Comparison of ENCODE assay signal across 24 cellular contexts in the genomic region with DNA sequence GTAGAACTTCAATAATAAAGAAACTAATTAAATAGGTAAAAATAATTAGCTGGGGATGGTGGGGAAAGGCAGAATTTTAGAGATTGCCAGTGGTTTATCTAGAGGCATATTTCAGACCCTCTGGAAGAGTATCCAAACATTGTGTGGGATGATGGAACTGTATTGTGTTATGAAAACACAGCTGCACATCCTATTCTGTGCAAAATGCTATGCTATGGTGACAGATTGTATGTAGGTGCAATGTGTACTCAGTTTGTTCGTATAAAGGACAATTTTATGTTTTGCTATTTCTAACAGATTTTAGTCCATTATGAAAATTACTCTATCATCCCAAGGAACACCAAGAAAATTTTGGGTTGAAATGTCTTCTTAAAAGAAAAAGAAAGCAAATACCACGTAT.
"Had no signal": no experiment of that assay in that cellular context is flagged by ENCODE, and none has a peak within 500 bp of the region (broad histone marks: within the 10 kb centered on the region; RNA-seq: fewer than 3 reads in every experiment).

No MANE protein-coding gene starts in this region.

- H3K4me1 ChIP-seq: stomach, suprapubic skin, testis, thyroid gland, tibial artery, tibial nerve, transverse colon, upper lobe of left lung, upper lobe of right lung, uterus, vagina had no signal

- H3K27ac ChIP-seq: stomach, suprapubic skin, testis, thoracic aorta, thyroid gland, tibial artery, tibial nerve, transverse colon, upper lobe of left lung, upper lobe of right lung, uterus, vagina had no signal

- H3K4me3 ChIP-seq: stomach, suprapubic skin, testis, thoracic aorta, thyroid gland, tibial artery, tibial nerve, transverse colon, upper lobe of left lung, upper lobe of right lung, uterus, vagina had no signal

- H3K9me3 ChIP-seq: stomach, suprapubic skin, testis, thoracic aorta, thyroid gland, tibial artery, tibial nerve, transverse colon, upper lobe of left lung, upper lobe of right lung, uterus, vagina had no signal

- H3K27me3 ChIP-seq: stomach, suprapubic skin, testis, thyroid gland, tibial artery, tibial nerve, transverse colon, upper lobe of left lung, upper lobe of right lung, uterus, vagina had no signal

- DNase-seq: stimulated activated CD4-positive, alpha-beta T cell treated with anti-CD3 and anti-CD28 coated beads, Interleukin-2, amount 100 ng/mL, for 48 hours; stimulated activated CD4-positive, alpha-beta T cell treated with anti-CD3 and anti-CD28 coated beads, Interleukin-4, amount 100 ng/mL, for 1 hour; stimulated activated CD4-positive, alpha-beta T cell treated with anti-CD3 and anti-CD28 coated beads, Interleukin-4, amount 100 ng/mL, for 24 hours; stimulated activated CD4-positive, alpha-beta T cell treated with anti-CD3 and anti-CD28 coated beads, Interleukin-4, amount 100 ng/mL, for 4 hours; stimulated activated CD8-positive, alpha-beta memory T cell treated with anti-CD3 and anti-CD28 coated beads, Interleukin-4, amount 100 ng/mL, for 48 hours; stimulated activated naive B cell treated with anti-CD40 and anti-IgM and Interleukin-4, amounts not matched to agents 10 μg/mL and 1 μg/mL and 100 μg/mL, for 72 hours; stimulated activated naive CD4-positive, alpha-beta T cell; stimulated activated naive CD4-positive, alpha-beta T cell treated with Interleukin-2 at 50 U/mL for 16 hours; stimulated activated naive CD8-positive, alpha-beta T cell treated with anti-CD3 and anti-CD28 coated beads, Interleukin-15, amount 100 ng/mL, for 72 hours; stimulated activated naive CD8-positive, alpha-beta T cell treated with anti-CD3 and anti-CD28 coated beads, Interleukin-15, Interleukin-2, amounts not matched to agents 100 U/mL and 50 U/mL, for 24 hours; stomach; substantia nigra; testis; thyroid gland; tibial artery; transverse colon; trophoblast cell; upper lobe of left lung; upper lobe of right lung; uterus had no signal

- H3K36me3 ChIP-seq: stomach, suprapubic skin, thoracic aorta, thyroid gland, tibial artery, tibial nerve, transverse colon, upper lobe of left lung, upper lobe of right lung, uterus, vagina had no signal
